In genomic region chr7:38870147-38870546, GRCh38 we compare ENCODE assay signal across 21 cellular contexts.
"Had no signal": no experiment of that assay in that cellular context is flagged by ENCODE, and none has a peak within 500 bp of the region (broad histone marks: within the 10 kb centered on the region; RNA-seq: fewer than 3 reads in every experiment).

No MANE protein-coding gene starts in this region.

- H3K4me3 ChIP-seq: colonic mucosa, esophagus squamous epithelium, hepatocyte, left ventricle myocardium inferior, lung, skin epidermis, testis, tibial nerve had no signal

- H3K9me3 ChIP-seq: colonic mucosa, esophagus squamous epithelium, left ventricle myocardium inferior, testis, tibial nerve had no signal

- H3K4me2 ChIP-seq: hepatocyte had no signal

- H3K27ac Mint-ChIP-seq: nephron; stimulated activated naive B cell treated with anti-CD40 and anti-IgM and Interleukin-4, amounts not matched to agents 10 μg/mL and 1 μg/mL and 100 μg/mL, for 72 hours had no signal

- H3K4me3 Mint-ChIP-seq: naive B cell; nephron; stimulated activated naive B cell treated with anti-CD40 and anti-IgM and Interleukin-4, amounts not matched to agents 10 μg/mL and 1 μg/mL and 100 μg/mL, for 72 hours; stimulated activated naive CD8-positive, alpha-beta T cell treated with anti-CD3 and anti-CD28 coated beads, Interleukin-15, amount 100 ng/mL, for 72 hours had no signal

- H3K4me1 ChIP-seq: colonic mucosa, esophagus squamous epithelium, left ventricle myocardium inferior, testis, tibial nerve had no signal

- H3K27me3 ChIP-seq: colonic mucosa, esophagus squamous epithelium, hepatocyte, testis, tibial nerve had no signal

- H3K4me1 Mint-ChIP-seq: nephron; stimulated activated naive CD8-positive, alpha-beta T cell treated with anti-CD3 and anti-CD28 coated beads, Interleukin-15, amount 100 ng/mL, for 72 hours had no signal

- H3K27ac ChIP-seq: colonic mucosa, esophagus squamous epithelium, hepatocyte, left ventricle myocardium inferior, skin epidermis, testis, tibial nerve had no signal

- H3K27me3 Mint-ChIP-seq: naive B cell; stimulated activated naive B cell treated with anti-CD40 and anti-IgM and Interleukin-4, amounts not matched to agents 10 μg/mL and 1 μg/mL and 100 μg/mL, for 72 hours; stimulated activated naive CD8-positive, alpha-beta T cell treated with anti-CD3 and anti-CD28 coated beads, Interleukin-15, amount 100 ng/mL, for 72 hours had no signal

- H3K36me3 ChIP-seq: colonic mucosa had no signal

- H3K9me3 Mint-ChIP-seq: naive B cell; nephron; stimulated activated naive B cell treated with anti-CD40 and anti-IgM and Interleukin-4, amounts not matched to agents 10 μg/mL and 1 μg/mL and 100 μg/mL, for 72 hours; stimulated activated naive CD8-positive, alpha-beta T cell treated with anti-CD3 and anti-CD28 coated beads, Interleukin-15, amount 100 ng/mL, for 72 hours had no signal

- ATAC-seq: left cardiac atrium; sciatic nerve; stimulated activated naive B cell treated with anti-CD40 and anti-IgM and Interleukin-4, amounts not matched to agents 10 μg/mL and 1 μg/mL and 100 μg/mL, for 72 hours; stimulated activated naive CD8-positive, alpha-beta T cell treated with anti-CD3 and anti-CD28 coated beads, Interleukin-15, amount 100 ng/mL, for 72 hours had no signal

- DNase-seq: colonic mucosa; dermis blood vessel endothelial cell; esophagus squamous epithelium; foreskin fibroblast; head of caudate nucleus; kidney; left cardiac atrium; left ventricle myocardium inferior; mesenchymal stem cell; naive B cell; stimulated activated CD4-positive, alpha-beta T cell treated with anti-CD3 and anti-CD28 coated beads, Interleukin-2, amount 100 ng/mL, for 24 hours; stimulated activated CD4-positive, alpha-beta T cell treated with anti-CD3 and anti-CD28 coated beads, Interleukin-4, amount 100 ng/mL, for 4 hours; stimulated activated naive B cell treated with anti-CD40 and anti-IgM and Interleukin-4, amounts not matched to agents 10 μg/mL and 1 μg/mL and 100 μg/mL, for 72 hours; stimulated activated naive CD8-positive, alpha-beta T cell treated with anti-CD3 and anti-CD28 coated beads, Interleukin-15, amount 100 ng/mL, for 72 hours; testis had no signal

- H2AFZ ChIP-seq: hepatocyte had no signal
